8 cellular contexts compared by ENCODE assay signal in the genomic region with DNA sequence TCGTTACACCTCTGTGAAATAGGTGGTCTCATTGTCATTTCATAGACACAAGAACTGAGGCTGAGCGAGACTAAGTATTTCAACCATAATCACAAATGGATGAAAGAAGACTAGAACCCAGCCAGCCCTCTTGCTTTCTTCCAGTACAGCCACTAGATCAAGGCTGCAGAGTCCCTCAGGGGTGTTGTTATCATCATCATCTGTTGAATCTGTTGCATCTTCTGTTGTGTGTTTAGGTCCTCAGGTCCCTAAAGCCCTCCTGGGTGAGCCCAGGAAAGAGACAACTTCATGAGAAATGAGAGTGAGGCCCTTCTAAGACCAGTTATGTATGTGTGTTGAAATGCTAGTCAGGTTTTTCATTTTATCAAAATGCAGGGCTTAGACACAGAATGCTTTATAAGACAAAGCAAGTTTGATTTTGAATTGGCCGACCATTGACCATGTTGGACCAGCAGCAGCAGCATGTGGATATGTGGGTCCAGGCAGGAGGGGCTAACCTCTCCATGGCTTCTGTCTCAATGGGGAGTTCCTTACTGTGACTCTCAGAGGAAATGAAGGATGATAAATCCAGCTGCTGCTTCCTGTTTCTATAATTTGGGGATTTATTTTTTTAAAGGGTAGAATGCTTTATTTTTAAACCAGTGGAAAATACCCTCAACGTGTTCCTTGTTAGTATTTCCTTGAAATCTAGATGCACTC.
DNase-seq lines count a peak whose midpoint lies in the region; ATAC-seq and TF ChIP-seq lines count a peak whose summit lies in the region.

No MANE protein-coding gene starts in this region.

- H3K4me1 Mint-ChIP-seq in CD14-positive monocyte = peaks cover 72% of the 10 kb centered on the region
- H3K4me1 Mint-ChIP-seq in natural killer cell = peaks cover 53 to 54% of the 10 kb centered on the region in 2 donors

- H3K4me1 ChIP-seq in IMR-90 (ENCODE audit: control insufficient read depth, insufficient read depth, low read length) = peaks cover 44% of the 10 kb centered on the region

- peak overlapping the region; percentile 40 to 88 for H4K8ac ChIP-seq in IMR-90 (ENCODE audit: low read depth in 2 of 2, low read length in 2 of 2)

- H3K36me3 ChIP-seq in IMR-90 (ENCODE audit: control insufficient read depth, insufficient read depth, low read length) = no peaks in the 10 kb centered on the region; the same call in 1 of the 2 replicates

- H4K91ac ChIP-seq in IMR-90 (ENCODE audit: insufficient read depth, low read depth, low read length) = peak overlapping the region; percentile 87

- H3K9me3 Mint-ChIP-seq in CD14-positive monocyte = no peaks in the 10 kb centered on the region
- no peaks in the 10 kb centered on the region for H3K9me3 Mint-ChIP-seq in natural killer cell

- H3K27ac Mint-ChIP-seq in CD14-positive monocyte (peak overlapping the region; percentile 94 to 98 (median 96)), natural killer cell (peak overlapping the region; percentile 52 to 74)

- in situ Hi-C loops in IMR-90 (cut with MboI; ENCODE audit: low sequenced_read_pairs) = no loop called here
- in situ Hi-C loops in ACHN (cut with HindIII; ENCODE audit: low pct_ligation_motif_present, low pct_unique_long_range_greater_than_20kb, low sequenced_read_pairs) = no loop called here

- ATAC-seq in IMR-90 (ENCODE audit: low read depth) = no peak
- ATAC-seq in natural killer cell = no peak

- no peak overlapping the region for H3K4me3 ChIP-seq in IMR-90 (ENCODE audit: insufficient read depth, low read depth, low read length)
- H3K4me3 ChIP-seq in choroid plexus epithelial cell (ENCODE audit: low read depth, low read length) = no peak overlapping the region

- H2AFZ ChIP-seq in IMR-90 (replicated peaks; ENCODE audit: low read length, poor library complexity) = no peak overlapping the region

- peak overlapping the region; percentile 94 for H3K4ac ChIP-seq in IMR-90 (ENCODE audit: low read depth, low read length)

- DNase-seq in CD14-positive monocyte (ENCODE audit: low spot score) (peak; percentile 62), IMR-90 (no peak), choroid plexus epithelial cell (ENCODE audit: low read depth) (peak; percentile 49), natural killer cell (no peak), NCI-H510A (lab: John Stamatoyannopoulos, UW) (no peak), COLO829 (ENCODE audit: low spot score) (no peak), ACHN (no peak), SIG-M5 treated with dmso at 0.1 percent for 504 hours (lab: John Stamatoyannopoulos, UW; ENCODE audit: unreplicated experiment) (no peak)

- H3K27me3 ChIP-seq in IMR-90 (ENCODE audit: control insufficient read depth, insufficient read depth, low read length) = no peaks in the 10 kb centered on the region

- no peak for TF ChIP-seq POLR2A in IMR-90 (IDR thresholded peaks at IDR 0.05; ENCODE audit: low read depth, low read length)

- H3K27ac ChIP-seq in IMR-90 (ENCODE audit: insufficient read depth, low read length) = peak overlapping the region; percentile 63

- H3K36me3 Mint-ChIP-seq in CD14-positive monocyte (peaks cover 19 to 24% of the 10 kb centered on the region in 2 donors), natural killer cell (no peaks in the 10 kb centered on the region)

- intact Hi-C loops in CD14-positive monocyte (cut with micrococcal nuclease) (loop anchor here in 1 of 2 donors (5.0 kb wide), 1 partner anchor 34 kb away; no protein-coding TSS in a partner anchor), IMR-90 (cut with micrococcal nuclease) (loop anchor here (5.0 kb wide), 3 partner anchors 41 to 79 kb away; no protein-coding TSS in a partner anchor), natural killer cell (cut with micrococcal nuclease) (no loop called here)

- H3K9me1 ChIP-seq in IMR-90 (ENCODE audit: insufficient read depth, low read length) = peaks cover 21% of the 10 kb centered on the region

- no peak overlapping the region for H3K9ac ChIP-seq in IMR-90 (ENCODE audit: low read depth, low read length)

- BruUV-seq in IMR-90 (replicated peaks; lab: Mats Ljungman, UMichigan) = no TSS peak

- CTCF ChIA-PET in IMR-90 (lab: Yijun Ruan, JAX) = interaction anchor here (1.5 kb wide), 1 partner anchor 36 kb away, joined by 3 read pairs; no protein-coding TSS in a partner anchor

- peak overlapping the region; percentile 76 for H3K4me2 ChIP-seq in IMR-90 (ENCODE audit: low read depth, low read length)

- H2BK15ac ChIP-seq in IMR-90 (ENCODE audit: low read depth, low read length) = peak overlapping the region; percentile 73

- peak overlapping the region; percentile 92 for H3K23ac ChIP-seq in IMR-90 (ENCODE audit: low read depth, low read length)

- H2BK5ac ChIP-seq in IMR-90 (ENCODE audit: low read depth, low read length, poor library complexity, severe bottlenecking) = peak overlapping the region; percentile 97

- H3K27me3 Mint-ChIP-seq in CD14-positive monocyte (ENCODE audit: low read depth in 3 of 3) = no peaks in the 10 kb centered on the region
- no peaks in the 10 kb centered on the region for H3K27me3 Mint-ChIP-seq in natural killer cell (ENCODE audit: low read depth in 2 of 2)

- H2BK120ac ChIP-seq in IMR-90 (ENCODE audit: low read depth, low read length) = peak overlapping the region; percentile 99

- peak overlapping the region; percentile 87 for H3K18ac ChIP-seq in IMR-90 (ENCODE audit: low read depth, low read length)

- H2AK5ac ChIP-seq in IMR-90 (ENCODE audit: low read depth, low read length) = peak overlapping the region; percentile 87

- TF ChIP-seq RAD21 in IMR-90 (IDR thresholded peaks at IDR 0.05; ENCODE audit: low read length) = no peak

- H3K14ac ChIP-seq in IMR-90 (replicated peaks; ENCODE audit: low read depth, low read length) = peak overlapping the region; percentile 87

- POLR2A ChIA-PET in IMR-90 (lab: Charles Lee; ENCODE audit: unreplicated experiment) = no interaction called here

- peaks cover 26 to 52% of the 10 kb centered on the region in 2 experiments for H3K79me1 ChIP-seq in IMR-90 (ENCODE audit: low read depth in 1 of 2, low read length in 2 of 2)

- H4K5ac ChIP-seq in IMR-90 (ENCODE audit: low read depth, low read length) = peak overlapping the region; percentile 72; the same call in 1 of the 2 replicates

- no peaks in the 10 kb centered on the region for H3K9me3 ChIP-seq in IMR-90 (ENCODE audit: control insufficient read depth, insufficient read depth, low read length)

- WGBS in IMR-90 (ENCODE audit: extremely low coverage in 2 of 2, insufficient read length in 1 of 2), 2 experiments = no CpG with 5 or more reads among the region's 4 CpGs

- H4K20me1 ChIP-seq in IMR-90 (ENCODE audit: insufficient read depth, low read length) = no peaks in the 10 kb centered on the region

- peak overlapping the region; percentile 11 for H3K56ac ChIP-seq in IMR-90 (ENCODE audit: extremely low read depth, insufficient read depth, low read length)

- dilution Hi-C loops in IMR-90 (cut with HindIII; ENCODE audit: low sequenced_read_pairs, unreplicated experiment) = no loop called here

- H3K4me3 Mint-ChIP-seq in CD14-positive monocyte (peak overlapping the region in 1 of 2 donors; percentile 71), natural killer cell (no peak overlapping the region)

- H2BK20ac ChIP-seq in IMR-90 (ENCODE audit: low read depth, low read length) = peak overlapping the region; percentile 93

- TF ChIP-seq CTCF in CD14-positive monocyte (IDR thresholded peaks at IDR 0.05) = no peak
- no peak for TF ChIP-seq CTCF in IMR-90 (conservative IDR thresholded peaks at IDR 0.05; ENCODE audit: low read depth, low read length)
- TF ChIP-seq CTCF in choroid plexus epithelial cell (conservative IDR thresholded peaks at IDR 0.05; ENCODE audit: low read depth, low read length) = no peak
- no peak for TF ChIP-seq CTCF in natural killer cell (IDR thresholded peaks at IDR 0.05)

- no peak overlapping the region for H2AK9ac ChIP-seq in IMR-90 (replicated peaks; ENCODE audit: low read depth, low read length, poor library complexity)

TF ChIP-seq in IMR-90, 13 proteins besides CTCF, POLR2A, EP300 and RAD21:
- TF ChIP-seq MAFK (IDR thresholded peaks at IDR 0.05; ENCODE audit: low read depth, low read length) = no peak
- TF ChIP-seq NFE2L2 (IDR thresholded peaks at IDR 0.05; ENCODE audit: low read depth, low read length) = no peak
- no peak for TF ChIP-seq BHLHE40 (IDR thresholded peaks at IDR 0.05; ENCODE audit: low read depth, low read length)
- TF ChIP-seq RCOR1 (IDR thresholded peaks at IDR 0.05; ENCODE audit: insufficient replicate concordance, low read length) = no peak
- TF ChIP-seq MXI1 (IDR thresholded peaks at IDR 0.05; ENCODE audit: borderline replicate concordance, low read depth, low read length) = no peak
- TF ChIP-seq FOS (IDR thresholded peaks at IDR 0.05; ENCODE audit: low read depth, low read length) = no peak
- no peak for TF ChIP-seq RFX5 (IDR thresholded peaks at IDR 0.05; ENCODE audit: low read depth, low read length)
- TF ChIP-seq, protein P1, sequence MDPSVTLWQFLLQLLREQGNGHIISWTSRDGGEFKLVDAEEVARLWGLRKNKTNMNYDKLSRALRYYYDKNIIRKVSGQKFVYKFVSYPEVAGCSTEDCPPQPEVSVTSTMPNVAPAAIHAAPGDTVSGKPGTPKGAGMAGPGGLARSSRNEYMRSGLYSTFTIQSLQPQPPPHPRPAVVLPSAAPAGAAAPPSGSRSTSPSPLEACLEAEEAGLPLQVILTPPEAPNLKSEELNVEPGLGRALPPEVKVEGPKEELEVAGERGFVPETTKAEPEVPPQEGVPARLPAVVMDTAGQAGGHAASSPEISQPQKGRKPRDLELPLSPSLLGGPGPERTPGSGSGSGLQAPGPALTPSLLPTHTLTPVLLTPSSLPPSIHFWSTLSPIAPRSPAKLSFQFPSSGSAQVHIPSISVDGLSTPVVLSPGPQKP (IDR thresholded peaks at IDR 0.05; ENCODE audit: borderline replicate concordance, low read depth, low read length) = no peak
- TF ChIP-seq SMC3 (IDR thresholded peaks at IDR 0.05; ENCODE audit: low read depth, low read length) = no peak
- no peak for TF ChIP-seq CHD1 (IDR thresholded peaks at IDR 0.05; ENCODE audit: low read depth, low read length)
TF ChIP-seq in IMR-90: peak in this region for 0.

Comparison
In these comparisons a context has a peak if more than half of its experiments do, and no peak if none do; other contexts are left out.
1. DNase-seq: peak in CD14-positive monocyte (single experiment) and choroid plexus epithelial cell (single experiment); none in IMR-90 (single experiment), natural killer cell (single experiment), NCI-H510A (single experiment), COLO829 (single experiment), ACHN (single experiment) and SIG-M5 treated with dmso at 0.1 percent for 504 hours (single experiment).